Comparison of ENCODE assay signal across 18 cellular contexts in genomic region chr11:122672892-122673291, GRCh38. TPM values are rescaled to one million over a fixed set of nuclear protein-coding genes. Genes with fewer than 3 reads are reported as not detected.
DNase-seq lines count a peak whose midpoint lies in the region; ATAC-seq, FAIRE-seq and TF ChIP-seq lines count a peak whose summit lies in the region.
"Had no signal": no experiment of that assay in that cellular context is flagged by ENCODE, and none has a peak within 500 bp of the region (broad histone marks: within the 10 kb centered on the region; RNA-seq: fewer than 3 reads in every experiment).

No MANE protein-coding gene starts in this region.

- ATAC-seq in Right ventricle myocardium inferior (peak; percentile 50), mucosa of descending colon (peak; percentile 10), HG02852 (IDR thresholded peaks at IDR 0.05; ENCODE audit: unreplicated experiment) (no peak), HG02970 (IDR thresholded peaks at IDR 0.05; ENCODE audit: low FRiP score, unreplicated experiment) (no peak)
- ATAC-seq: stimulated activated naive CD8-positive, alpha-beta T cell treated with anti-CD3 and anti-CD28 coated beads, Interleukin-15, Interleukin-2, amounts not matched to agents 100 U/mL and 50 U/mL, for 24 hours had no signal

- no peak overlapping the region for H3K4me2 ChIP-seq in astrocyte (ENCODE audit: low read length)

- TF ChIP-seq CTCF in left ventricle myocardium inferior (IDR thresholded peaks at IDR 0.05; ENCODE audit: borderline replicate concordance) = no peak
- no peak for TF ChIP-seq CTCF in astrocyte (IDR thresholded peaks at IDR 0.05; ENCODE audit: insufficient read depth, low read depth, low read length)
- TF ChIP-seq CTCF in mucosa of descending colon (IDR thresholded peaks at IDR 0.05) = no peak
- no peak for TF ChIP-seq CTCF in transverse colon (IDR thresholded peaks at IDR 0.05)

- H3K4me3 ChIP-seq in left ventricle myocardium inferior = no peak overlapping the region
- no peak overlapping the region for H3K4me3 ChIP-seq in astrocyte (ENCODE audit: insufficient read depth, low read depth, low read length)
- H3K4me3 ChIP-seq in mucosa of descending colon = no peak overlapping the region
- H3K4me3 ChIP-seq in transverse colon = no peak overlapping the region
- no peak overlapping the region for H3K4me3 ChIP-seq in effector memory CD4-positive, alpha-beta T cell (ENCODE audit: insufficient read depth, low read depth, low read length, poor library complexity, severe bottlenecking)
- H3K4me3 ChIP-seq: uterus had no signal

- in situ Hi-C loops in transverse colon (cut with MboI; ENCODE audit: low pct_ligation_motif_present in 1 of 4, low pct_unique_long_range_greater_than_20kb in 1 of 4, low sequenced_read_pairs in 3 of 4) = no loop called here

- H3K9me3 Mint-ChIP-seq in astrocyte (ENCODE audit: unreplicated experiment) = no peaks in the 10 kb centered on the region

- H3K4me1 ChIP-seq in left ventricle myocardium inferior (peaks cover 16% of the 10 kb centered on the region), astrocyte (ENCODE audit: insufficient read depth, low read length) (peaks cover 18% of the 10 kb centered on the region), mucosa of descending colon (ENCODE audit: low read depth) (no peaks in the 10 kb centered on the region), transverse colon (peaks cover 0 to 14% (median 2%) of the 10 kb centered on the region in 4 donors)
- H3K4me1 ChIP-seq in effector memory CD4-positive, alpha-beta T cell (ENCODE audit: control insufficient read depth, insufficient read depth, low read length, poor library complexity, severe bottlenecking) = peaks cover 59% of the 10 kb centered on the region
- H3K4me1 ChIP-seq: parathyroid adenoma, uterus had no signal

- H3K79me2 ChIP-seq in astrocyte (ENCODE audit: insufficient read depth, low read length) = peaks cover 87% of the 10 kb centered on the region
- H3K79me2 ChIP-seq: parathyroid adenoma had no signal

- intact Hi-C loops in Right ventricle myocardium inferior (cut with DNase I) = no loop called here
- intact Hi-C loops in left ventricle myocardium inferior (cut with micrococcal nuclease) = no loop called here
- intact Hi-C loops in mucosa of descending colon (cut with DNase I, micrococcal nuclease) = no loop called here
- intact Hi-C loops in transverse colon (cut with DNase I; ENCODE audit: low total_unique reads) = no loop called here

- 90% methylated on average over 4 of the region's 4 CpGs; no CpG with 5 or more reads in 1 of the 2 donors for WGBS in transverse colon (ENCODE audit: low coverage in 1 of 2), 2 donors

- peak overlapping the region; percentile 62 for H3K27ac Mint-ChIP-seq in astrocyte (ENCODE audit: unreplicated experiment)
- H3K27ac Mint-ChIP-seq: activated naive CD4-positive, alpha-beta T cell treated with anti-CD3 and anti-CD28 coated beads, Interleukin-2, amount 50 U/mL, for 24 hours had no signal

- H3K4me3 Mint-ChIP-seq in astrocyte (ENCODE audit: unreplicated experiment) = no peak overlapping the region
- H3K4me3 Mint-ChIP-seq: activated naive CD4-positive, alpha-beta T cell treated with anti-CD3 and anti-CD28 coated beads, Interleukin-2, amount 50 U/mL, for 24 hours had no signal

- H3K27me3 ChIP-seq in left ventricle myocardium inferior (ENCODE audit: low read depth) (peaks cover 8% of the 10 kb centered on the region), astrocyte (ENCODE audit: insufficient read depth, low read length) (no peaks in the 10 kb centered on the region), transverse colon (no peaks in the 10 kb centered on the region)
- H3K27me3 ChIP-seq in effector memory CD4-positive, alpha-beta T cell (replicated peaks; ENCODE audit: control insufficient read depth, insufficient read depth, low read length, poor library complexity, severe bottlenecking) = no peaks in the 10 kb centered on the region
- H3K27me3 ChIP-seq: uterus had no signal

- H4K20me1 ChIP-seq in astrocyte (ENCODE audit: insufficient read depth, low read length) = peaks cover 77% of the 10 kb centered on the region

- peaks cover 10% of the 10 kb centered on the region for H3K36me3 Mint-ChIP-seq in astrocyte (ENCODE audit: low read depth, unreplicated experiment)

- no peak for TF ChIP-seq EP300 in transverse colon (IDR thresholded peaks at IDR 0.05; ENCODE audit: low read depth)

- no peak overlapping the region for H3K9ac ChIP-seq in astrocyte (ENCODE audit: low read length)
- H3K9ac ChIP-seq: parathyroid adenoma had no signal

- peaks cover 11% of the 10 kb centered on the region for H3K4me1 Mint-ChIP-seq in astrocyte (ENCODE audit: low read depth, unreplicated experiment)

- H3K27ac ChIP-seq in left ventricle myocardium inferior (replicated peaks) (no peak overlapping the region), astrocyte (ENCODE audit: low read depth, low read length) (no peak overlapping the region), transverse colon (no peak overlapping the region)
- H3K27ac ChIP-seq in effector memory CD4-positive, alpha-beta T cell (ENCODE audit: insufficient read depth, low read length, poor library complexity, severe bottlenecking) = no peak overlapping the region
- H3K27ac ChIP-seq: parathyroid adenoma, uterus had no signal

- no peak overlapping the region for H2AFZ ChIP-seq in astrocyte (ENCODE audit: low read depth, low read length)
- H2AFZ ChIP-seq: parathyroid adenoma had no signal

- DNase-seq in Right ventricle myocardium inferior (ENCODE audit: missing footprints) (no peak), left ventricle myocardium inferior (no peak), astrocyte (ENCODE audit: low read depth) (no peak), mucosa of descending colon (peak in 1 of 3 donors; percentile 16), transverse colon (peak; percentile 16)
- no peak for DNase-seq in effector memory CD4-positive, alpha-beta T cell
- DNase-seq: ACHN; activated CD8-positive, alpha-beta memory T cell treated with anti-CD3 and anti-CD28 coated beads, Interleukin-2, amount 50 U/mL, for 48 hours; COR-L47; NCI-H1694; NCI-H446 treated with DMSO at 0.1 percent for 48 hours; stimulated activated naive CD8-positive, alpha-beta T cell treated with anti-CD3 and anti-CD28 coated beads, Interleukin-15, Interleukin-2, amounts not matched to agents 100 U/mL and 50 U/mL, for 24 hours; T-helper 9 cell; uterus had no signal

- TF ChIP-seq POLR2A in transverse colon (IDR thresholded peaks at IDR 0.05) = no peak

- H3K36me3 ChIP-seq in left ventricle myocardium inferior (peaks cover 9% of the 10 kb centered on the region), astrocyte (ENCODE audit: insufficient read depth, low read length) (no peaks in the 10 kb centered on the region), mucosa of descending colon (ENCODE audit: low read depth) (no peaks in the 10 kb centered on the region), transverse colon (no peaks in the 10 kb centered on the region)
- H3K36me3 ChIP-seq in effector memory CD4-positive, alpha-beta T cell (ENCODE audit: control insufficient read depth, insufficient read depth, low read length) = no peaks in the 10 kb centered on the region
- H3K36me3 ChIP-seq: uterus had no signal

- peaks cover 15% of the 10 kb centered on the region for H3K9me3 ChIP-seq in left ventricle myocardium inferior (replicated peaks)
- H3K9me3 ChIP-seq in astrocyte (ENCODE audit: insufficient read depth, low read depth, low read length) = peaks cover 6% of the 10 kb centered on the region
- H3K9me3 ChIP-seq in mucosa of descending colon = no peaks in the 10 kb centered on the region
- H3K9me3 ChIP-seq in transverse colon = no peaks in the 10 kb centered on the region
- H3K9me3 ChIP-seq in effector memory CD4-positive, alpha-beta T cell (ENCODE audit: control insufficient read depth, low read length) = no peaks in the 10 kb centered on the region
- H3K9me3 ChIP-seq: uterus had no signal

- FAIRE-seq in astrocyte (lab: Jason Lieb, UNC) = no peak

- no peaks in the 10 kb centered on the region for H3K27me3 Mint-ChIP-seq in astrocyte (ENCODE audit: low read depth, unreplicated experiment)
- H3K27me3 Mint-ChIP-seq: activated naive CD4-positive, alpha-beta T cell treated with anti-CD3 and anti-CD28 coated beads, Interleukin-2, amount 50 U/mL, for 24 hours had no signal

RNA-seq across cellular contexts. Expression of gene UBASH3B, which starts 17.4 kb away (rescaled TPM):
- total RNA-seq in Right ventricle myocardium inferior (3.5 TPM), left ventricle myocardium inferior (2.6 TPM), astrocyte (62.1 and 64.0 TPM in 2 replicates), mucosa of descending colon (1 to 10 TPM; 3.5 to 5.9 (median 3.9) TPM), transverse colon (100 to 1,000 TPM in 1 of 4 donors, 10 to 100 TPM in 1, 1 to 10 TPM in 2; 2.0 to 101 (median 17.0) TPM)

Comparison
In these comparisons a context has a peak if more than half of its experiments do, and no peak if none do; other contexts are left out.
1. ATAC-seq: peak in Right ventricle myocardium inferior (single experiment) and mucosa of descending colon (single experiment); none in HG02852 (single experiment) and HG02970 (single experiment).